Comparison of ENCODE assay signal across 23 cellular contexts in genomic region chr2:197598450-197598849, GRCh38.
"Had no signal": no experiment of that assay in that cellular context is flagged by ENCODE, and none has a peak within 500 bp of the region (broad histone marks: within the 10 kb centered on the region; RNA-seq: fewer than 3 reads in every experiment).

No MANE protein-coding gene starts in this region.

- H3K27me3 ChIP-seq: neutrophil, right atrium auricular region, spleen, tibial nerve, upper lobe of right lung, uterus had no signal

- H3K9ac ChIP-seq: parathyroid adenoma had no signal

- H3K4me1 ChIP-seq: parathyroid adenoma, right atrium auricular region, upper lobe of right lung, uterus had no signal

- H3K27ac ChIP-seq: lower lobe of right lung, parathyroid adenoma, right atrium auricular region, spleen, thoracic aorta, upper lobe of right lung, uterus had no signal

- H3K9me3 Mint-ChIP-seq: natural killer cell; stimulated activated memory B cell treated with anti-CD40 and anti-IgM and Interleukin-4, amounts not matched to agents 10 μg/mL and 1 μg/mL and 100 μg/mL, for 72 hours had no signal

- H3K27ac Mint-ChIP-seq: immature natural killer cell; natural killer cell; progenitor cell of endocrine pancreas; stimulated activated memory B cell treated with anti-CD40 and anti-IgM and Interleukin-4, amounts not matched to agents 10 μg/mL and 1 μg/mL and 100 μg/mL, for 72 hours had no signal

- H3K4me3 ChIP-seq: lower lobe of right lung, right atrium auricular region, skin epidermis, spleen, thoracic aorta, tibial nerve, upper lobe of right lung, uterus had no signal

- H3K27me3 Mint-ChIP-seq: progenitor cell of endocrine pancreas had no signal

- H3K4me3 Mint-ChIP-seq: immature natural killer cell; natural killer cell; stimulated activated memory B cell treated with anti-CD40 and anti-IgM and Interleukin-4, amounts not matched to agents 10 μg/mL and 1 μg/mL and 100 μg/mL, for 72 hours had no signal

- H3K36me3 Mint-ChIP-seq: immature natural killer cell; natural killer cell; stimulated activated memory B cell treated with anti-CD40 and anti-IgM and Interleukin-4, amounts not matched to agents 10 μg/mL and 1 μg/mL and 100 μg/mL, for 72 hours had no signal

- H3K4me1 Mint-ChIP-seq: immature natural killer cell had no signal

- H3K9me3 ChIP-seq: lower lobe of right lung, neutrophil, right atrium auricular region, spleen, thoracic aorta, tibial nerve, upper lobe of right lung, uterus had no signal

- H2AFZ ChIP-seq: parathyroid adenoma had no signal

- H3K36me3 ChIP-seq: lower lobe of right lung, neutrophil, right atrium auricular region, spleen, thoracic aorta, upper lobe of right lung, uterus had no signal

- DNase-seq: cortex of kidney; effector CD4-positive, alpha-beta T cell; immature natural killer cell; islet precursor cell; kidney glomerular epithelial cell; left ventricle myocardium superior; lower lobe of right lung; natural killer cell; spleen; stimulated activated CD4-positive, alpha-beta T cell treated with anti-CD3 and anti-CD28 coated beads, Interleukin-4, amount 100 ng/mL, for 4 hours; stimulated activated naive CD8-positive, alpha-beta T cell treated with anti-CD3 and anti-CD28 coated beads, Interleukin-15, Interleukin-2, amounts not matched to agents 100 U/mL and 50 U/mL, for 24 hours; substantia nigra; upper lobe of right lung; uterus had no signal

- FAIRE-seq: frontal cortex had no signal

- H3K79me2 ChIP-seq: parathyroid adenoma had no signal
